ENCODE assay signal across 1 cellular context in genomic region chr9:127771570-127772189, GRCh38.
TF ChIP-seq lines count a peak whose summit lies in the region.

No MANE protein-coding gene starts in this region.

TF ChIP-seq in H1, 55 proteins besides CTCF, POLR2A, EP300 and RAD21:
- TF ChIP-seq BRCA1 (IDR thresholded peaks at IDR 0.05; ENCODE audit: low read depth, low read length) (no peak), CHD1 (IDR thresholded peaks at IDR 0.05; ENCODE audit: low read depth, low read length) (no peak)
